In the genomic region with DNA sequence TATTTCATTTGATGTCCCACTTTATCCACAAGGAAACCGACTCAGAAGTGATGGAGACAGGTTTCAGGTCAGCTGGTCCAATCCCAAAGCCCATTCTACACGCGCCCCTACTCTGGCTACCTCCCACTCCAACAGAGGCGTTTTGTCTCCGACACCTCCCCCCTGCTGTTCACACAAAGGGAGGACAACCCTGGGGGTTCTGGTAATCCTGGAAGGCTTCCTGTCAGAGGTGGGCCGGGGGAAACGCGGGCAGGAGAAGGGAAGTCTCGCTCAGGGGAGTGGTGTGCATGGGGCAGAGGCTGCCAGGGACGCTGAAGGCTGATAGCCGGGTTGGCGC, we compare ENCODE assay signal across 25 cellular contexts. TPM values are rescaled to one million over a fixed set of nuclear protein-coding genes. Genes with fewer than 3 reads are reported as not detected.
A peak's percentile ranks its signal among the peaks of the same experiment; 100 is the strongest.
DNase-seq lines count a peak whose midpoint lies in the region; ATAC-seq, FAIRE-seq and TF ChIP-seq lines count a peak whose summit lies in the region.
"Had no signal": no experiment of that assay in that cellular context is flagged by ENCODE, and none has a peak within 500 bp of the region (broad histone marks: within the 10 kb centered on the region; RNA-seq: fewer than 3 reads in every experiment).

No MANE protein-coding gene starts in this region.

- H3K4me3 ChIP-seq in IMR-90 (ENCODE audit: insufficient read depth, low read depth, low read length): no peak overlapping the region
- no peak overlapping the region for H3K4me3 ChIP-seq in endothelial cell of umbilical vein (replicated peaks in 1 of 3; ENCODE audit: insufficient read depth in 1 of 3, low read depth in 1 of 3, low read length in 3 of 3)
- H3K4me3 ChIP-seq in neural cell (ENCODE audit: low read length): peak overlapping the region; percentile 47
- H3K4me3 ChIP-seq in ascending aorta: no peak overlapping the region
- H3K4me3 ChIP-seq: body of pancreas had no signal

- H3K79me2 ChIP-seq in endothelial cell of umbilical vein (ENCODE audit: control insufficient read depth, insufficient read depth, low read length) (no peaks in the 10 kb centered on the region), neural cell (replicated peaks; ENCODE audit: insufficient read depth, low read length) (no peaks in the 10 kb centered on the region)

- POLR2A ChIA-PET in IMR-90 (lab: Charles Lee; ENCODE audit: unreplicated experiment): no interaction called here
- POLR2A ChIA-PET in endothelial cell of umbilical vein (lab: Charles Lee): no interaction called here

- H2BK120ac ChIP-seq in IMR-90 (ENCODE audit: low read depth, low read length): no peak overlapping the region

- H3K14ac ChIP-seq in IMR-90 (replicated peaks; ENCODE audit: low read depth, low read length): no peak overlapping the region

- no peaks in the 10 kb centered on the region for H3K9me2 ChIP-seq in neural cell (ENCODE audit: insufficient read depth, low read length)

- H2BK5ac ChIP-seq in IMR-90 (ENCODE audit: low read depth, low read length, poor library complexity, severe bottlenecking): no peak overlapping the region

- no peak overlapping the region for H3K27ac ChIP-seq in IMR-90 (ENCODE audit: insufficient read depth, low read length)
- H3K27ac ChIP-seq in endothelial cell of umbilical vein (ENCODE audit: insufficient read depth, low read depth, low read length): no peak overlapping the region
- no peak overlapping the region for H3K27ac ChIP-seq in neural cell (ENCODE audit: low read length)
- H3K27ac ChIP-seq in ascending aorta: no peak overlapping the region
- H3K27ac ChIP-seq: esophagus squamous epithelium, gastrocnemius medialis, KMS-11, SJCRH30, transverse colon had no signal

- no peak overlapping the region for H3K9ac ChIP-seq in IMR-90 (ENCODE audit: low read depth, low read length)
- H3K9ac ChIP-seq in endothelial cell of umbilical vein (replicated peaks; ENCODE audit: extremely low read depth, insufficient read depth, low read length): no peak overlapping the region
- no peak overlapping the region for H3K9ac ChIP-seq in neural cell (ENCODE audit: low read length)
- H3K9ac ChIP-seq: KMS-11 had no signal

- H3K4me1 Mint-ChIP-seq in Calu3 (ENCODE audit: low read depth, unreplicated experiment): peaks cover 48% of the 10 kb centered on the region
- H3K4me1 Mint-ChIP-seq: activated naive CD8-positive, alpha-beta T cell treated with anti-CD3 and anti-CD28 coated beads, Interleukin-2, amount 50 U/mL, for 24 hours had no signal

- H3K4me1 ChIP-seq in IMR-90 (ENCODE audit: control insufficient read depth, insufficient read depth, low read length): peaks cover 2% of the 10 kb centered on the region; the same call in 1 of the 2 replicates
- H3K4me1 ChIP-seq in endothelial cell of umbilical vein (ENCODE audit: control insufficient read depth, extremely low read depth, insufficient read depth, low read length): peaks cover 6% of the 10 kb centered on the region
- H3K4me1 ChIP-seq in ascending aorta: peaks cover 0 to 6% of the 10 kb centered on the region in 2 donors

- H3K79me1 ChIP-seq in IMR-90 (ENCODE audit: low read depth in 1 of 2, low read length in 2 of 2): no peaks in the 10 kb centered on the region

- H4K8ac ChIP-seq in IMR-90 (ENCODE audit: low read depth in 2 of 2, low read length in 2 of 2): no peak overlapping the region

- intact Hi-C loops in Calu3 (cut with micrococcal nuclease; ENCODE audit: unreplicated experiment) (loop anchor here (1.0 to 5.0 kb wide), 2 partner anchors 47 to 107 kb away; no protein-coding TSS in a partner anchor), IMR-90 (cut with micrococcal nuclease) (loop anchor here (1.0 to 2.0 kb wide), 3 partner anchors 47 to 593 kb away; no protein-coding TSS in a partner anchor), endothelial cell of umbilical vein (cut with micrococcal nuclease) (loop anchor here (1.0 to 5.0 kb wide), 8 partner anchors 47 to 598 kb away; no protein-coding TSS in a partner anchor), ascending aorta (cut with DNase I) (loop anchor here (1.0 to 10.0 kb wide), 2 partner anchors 47 to 601 kb away; no protein-coding TSS in a partner anchor)

- H2AK9ac ChIP-seq in IMR-90 (replicated peaks; ENCODE audit: low read depth, low read length, poor library complexity): peak overlapping the region; percentile 22

- no peak overlapping the region for H3K18ac ChIP-seq in IMR-90 (ENCODE audit: low read depth, low read length)

- no peak overlapping the region for H3K23ac ChIP-seq in IMR-90 (ENCODE audit: low read depth, low read length)

- TF ChIP-seq EP300 in neural cell (conservative IDR thresholded peaks at IDR 0.05; ENCODE audit: poor library complexity, severe bottlenecking): no peak

- no peak overlapping the region for H3K4ac ChIP-seq in IMR-90 (ENCODE audit: low read depth, low read length)

- FAIRE-seq in endothelial cell of umbilical vein (lab: Jason Lieb, UNC): no peak
- FAIRE-seq: kidney had no signal

- no peak overlapping the region for H2BK15ac ChIP-seq in IMR-90 (ENCODE audit: low read depth, low read length)

- no peaks in the 10 kb centered on the region for H4K20me1 ChIP-seq in IMR-90 (ENCODE audit: insufficient read depth, low read length)
- no peaks in the 10 kb centered on the region for H4K20me1 ChIP-seq in endothelial cell of umbilical vein (replicated peaks; ENCODE audit: control insufficient read depth, extremely low read depth, insufficient read depth, low read length)
- H4K20me1 ChIP-seq in neural cell (ENCODE audit: insufficient read depth): no peaks in the 10 kb centered on the region

- no peaks in the 10 kb centered on the region for H3K9me3 ChIP-seq in IMR-90 (ENCODE audit: control insufficient read depth, insufficient read depth, low read length)
- no peaks in the 10 kb centered on the region for H3K9me3 ChIP-seq in endothelial cell of umbilical vein (replicated peaks; ENCODE audit: control insufficient read depth, insufficient read depth, low read length)
- H3K9me3 ChIP-seq in neural cell (ENCODE audit: low read length): no peaks in the 10 kb centered on the region
- no peaks in the 10 kb centered on the region for H3K9me3 ChIP-seq in ascending aorta
- H3K9me3 ChIP-seq: body of pancreas, esophagus squamous epithelium, gastrocnemius medialis, SJCRH30, stomach, transverse colon had no signal

- H2AFZ ChIP-seq in IMR-90 (replicated peaks; ENCODE audit: low read length, poor library complexity) (no peak overlapping the region), endothelial cell of umbilical vein (ENCODE audit: low read depth, low read length) (peak overlapping the region; percentile 87), neural cell (ENCODE audit: low read depth, low read length) (no peak overlapping the region)

- peak overlapping the region; percentile 74 for H3K27ac Mint-ChIP-seq in Calu3 (ENCODE audit: unreplicated experiment)
- H3K27ac Mint-ChIP-seq: activated CD8-positive, alpha-beta T cell treated with anti-CD3 and anti-CD28 coated beads, Interleukin-2, amount 10 ng/mL, durations not matched to agents 7 days and 5 days; activated naive CD8-positive, alpha-beta T cell treated with anti-CD3 and anti-CD28 coated beads, Interleukin-2, amount 50 U/mL, for 24 hours had no signal

- no peak overlapping the region for H4K5ac ChIP-seq in IMR-90 (ENCODE audit: low read depth, low read length)

- H3K9me1 ChIP-seq in IMR-90 (ENCODE audit: insufficient read depth, low read length): no peaks in the 10 kb centered on the region
- no peaks in the 10 kb centered on the region for H3K9me1 ChIP-seq in endothelial cell of umbilical vein (replicated peaks; ENCODE audit: control insufficient read depth, extremely low read depth, insufficient read depth, low read length)

- ATAC-seq in IMR-90 (ENCODE audit: low read depth): no peak

- no peak overlapping the region for H4K91ac ChIP-seq in IMR-90 (ENCODE audit: insufficient read depth, low read depth, low read length)

- dilution Hi-C loops in IMR-90 (cut with HindIII; ENCODE audit: low sequenced_read_pairs, unreplicated experiment) (no loop called here), endothelial cell of umbilical vein (cut with MboI; ENCODE audit: extremely low pct_ligation_motif_present, low sequenced_read_pairs) (no loop called here)

- in situ Hi-C loops in IMR-90 (cut with MboI; ENCODE audit: low sequenced_read_pairs): no loop called here
- in situ Hi-C loops in GM13977 (cut with MboI; ENCODE audit: low pct_unique_long_range_greater_than_20kb, low sequenced_read_pairs, unreplicated experiment): loop anchor here (25.0 kb wide), 1 partner anchor 593 kb away; no protein-coding TSS in a partner anchor

- TF ChIP-seq RAD21 in IMR-90 (IDR thresholded peaks at IDR 0.05; ENCODE audit: low read length) (no peak), neural cell (conservative IDR thresholded peaks at IDR 0.05) (no peak)

- H3K27me3 Mint-ChIP-seq in Calu3 (ENCODE audit: unreplicated experiment): no peaks in the 10 kb centered on the region

- no peak overlapping the region for H3K56ac ChIP-seq in IMR-90 (ENCODE audit: extremely low read depth, insufficient read depth, low read length)

- H3F3A ChIP-seq in neural cell (ENCODE audit: insufficient read depth, low read length, poor library complexity, severe bottlenecking): no peaks in the 10 kb centered on the region

- no peak overlapping the region for H2AK5ac ChIP-seq in IMR-90 (ENCODE audit: low read depth, low read length)

- H2BK20ac ChIP-seq in IMR-90 (ENCODE audit: low read depth, low read length): no peak overlapping the region

- H3K9me3 Mint-ChIP-seq in Calu3 (ENCODE audit: low read depth, unreplicated experiment): no peaks in the 10 kb centered on the region
- H3K9me3 Mint-ChIP-seq: activated naive CD8-positive, alpha-beta T cell treated with anti-CD3 and anti-CD28 coated beads, Interleukin-2, amount 50 U/mL, for 24 hours had no signal

- H3K4me3 Mint-ChIP-seq in Calu3 (ENCODE audit: low read depth, unreplicated experiment): peak overlapping the region; percentile 68
- H3K4me3 Mint-ChIP-seq: activated CD8-positive, alpha-beta T cell treated with anti-CD3 and anti-CD28 coated beads, Interleukin-2, amount 10 ng/mL, durations not matched to agents 7 days and 5 days; activated naive CD8-positive, alpha-beta T cell treated with anti-CD3 and anti-CD28 coated beads, Interleukin-2, amount 50 U/mL, for 24 hours had no signal

- no peak overlapping the region for H3K4me2 ChIP-seq in IMR-90 (ENCODE audit: low read depth, low read length)
- no peak overlapping the region for H3K4me2 ChIP-seq in endothelial cell of umbilical vein (ENCODE audit: insufficient read depth, low read length)
- H3K4me2 ChIP-seq in neural cell (ENCODE audit: low read length): no peak overlapping the region
- H3K4me2 ChIP-seq: KMS-11 had no signal

- no TSS peak for BruUV-seq in Calu3 (replicated peaks; lab: Mats Ljungman, UMichigan)
- no TSS peak for BruUV-seq in IMR-90 (replicated peaks; lab: Mats Ljungman, UMichigan)
- BruUV-seq in endothelial cell of umbilical vein (replicated peaks; lab: Mats Ljungman, UMichigan): no TSS peak

- H3K36me3 ChIP-seq in IMR-90 (ENCODE audit: control insufficient read depth, insufficient read depth, low read length) (no peaks in the 10 kb centered on the region), endothelial cell of umbilical vein (ENCODE audit: control insufficient read depth in 2 of 2, extremely low read depth in 1 of 2, insufficient read depth in 2 of 2, low read length in 2 of 2) (no peaks in the 10 kb centered on the region), neural cell (ENCODE audit: insufficient read depth, low read length) (no peaks in the 10 kb centered on the region), ascending aorta (no peaks in the 10 kb centered on the region)
- H3K36me3 ChIP-seq: esophagus squamous epithelium, gastrocnemius medialis, SJCRH30, stomach, transverse colon had no signal

- CTCF ChIA-PET in Calu3 (lab: Charles Lee): interaction anchor here (0.6 to 3.8 kb wide), 10 partner anchors 39 to 909 kb away, joined by 3 to 115 read pairs (median 5); a partner anchor contains a TSS
- CTCF ChIA-PET in IMR-90 (lab: Yijun Ruan, JAX): interaction anchor here (0.6 to 4.3 kb wide), 3 partner anchors 45 to 185 kb away, joined by 3 to 35 read pairs (median 3); no protein-coding TSS in a partner anchor
- CTCF ChIA-PET in endothelial cell of umbilical vein (lab: Charles Lee): interaction anchor here (0.7 to 13.5 kb wide), 12 partner anchors 10 to 598 kb away, joined by 4 to 452 read pairs (median 12); a partner anchor contains a TSS

- no peak for DNase-seq in Calu3
- no peak for DNase-seq in IMR-90
- no peak for DNase-seq in endothelial cell of umbilical vein (ENCODE audit: low read depth, low spot score)
- no peak for DNase-seq in GM13977 (ENCODE audit: low spot score)
- no peak for DNase-seq in AG08396 (ENCODE audit: low spot score)
- DNase-seq in ascending aorta (ENCODE audit: low spot score in 2 of 2): no peak
- no peak for DNase-seq in effector CD8-positive, alpha-beta T cell (lab: John Stamatoyannopoulos, UW)
- DNase-seq: activated gamma-delta T cell; effector memory CD4-positive, alpha-beta T cell; esophagus squamous epithelium; gastrocnemius medialis; NCI-H1436 treated with DMSO at 0.1 percent for 48 hours had no signal

- TF ChIP-seq CTCF in Calu3 (IDR thresholded peaks at IDR 0.05; ENCODE audit: unreplicated experiment): no peak
- no peak for TF ChIP-seq CTCF in IMR-90 (conservative IDR thresholded peaks at IDR 0.05; ENCODE audit: low read depth, low read length)
- no peak for TF ChIP-seq CTCF in endothelial cell of umbilical vein (IDR thresholded peaks at IDR 0.05; ENCODE audit: extremely low read depth in 1 of 2, insufficient read depth in 1 of 2, low read depth in 1 of 2, low read length in 2 of 2)
- TF ChIP-seq CTCF in neural cell (IDR thresholded peaks at IDR 0.05; ENCODE audit: poor library complexity, severe bottlenecking): no peak
- no peak for TF ChIP-seq CTCF in GM13977 (IDR thresholded peaks at IDR 0.05; ENCODE audit: extremely low read depth, insufficient read depth, missing control alignments)
- no peak for TF ChIP-seq CTCF in ascending aorta (IDR thresholded peaks at IDR 0.05)

- TF ChIP-seq POLR2A in IMR-90 (IDR thresholded peaks at IDR 0.05; ENCODE audit: low read depth, low read length): no peak
- no peak for TF ChIP-seq POLR2A in endothelial cell of umbilical vein (IDR thresholded peaks at IDR 0.05; ENCODE audit: low read depth, low read length)

- 3% methylated on average over 5 of the region's 12 CpGs; no CpG with 5 or more reads in 1 of the 2 experiments for whole genome bisulfite sequencing in IMR-90 (ENCODE audit: extremely low coverage in 2 of 2, insufficient read length in 1 of 2), 2 experiments

- H3K27me3 ChIP-seq in IMR-90 (ENCODE audit: control insufficient read depth, insufficient read depth, low read length) (peaks cover 4% of the 10 kb centered on the region), endothelial cell of umbilical vein (ENCODE audit: control insufficient read depth in 2 of 2, insufficient read depth in 2 of 2, low read length in 2 of 2) (peaks cover 0 to 1% of the 10 kb centered on the region in 2 experiments), neural cell (ENCODE audit: insufficient read depth, low read depth, low read length) (peaks cover 14% of the 10 kb centered on the region), ascending aorta (no peaks in the 10 kb centered on the region)
- H3K27me3 ChIP-seq: body of pancreas had no signal

- peaks cover 33% of the 10 kb centered on the region for H3K36me3 Mint-ChIP-seq in Calu3 (ENCODE audit: insufficient read depth, unreplicated experiment)
- H3K36me3 Mint-ChIP-seq: CD4-positive, alpha-beta memory T cell had no signal

RNA-seq across cellular contexts. Expression of a gene that starts 39.7 kb away (rescaled TPM):
- total RNA-seq in Calu3 (2022) (1,275 and 1,278 TPM in 2 replicates), IMR-90 (2012; rRNA removed) (not detected in 2 replicates), endothelial cell of umbilical vein (0.66 and 0.72 TPM in 2 replicates), ascending aorta (0.43 TPM)
- polyA plus RNA-seq in IMR-90 (2012; rRNA removed) (not detected in 2 replicates), endothelial cell of umbilical vein (3.0 and 3.3 TPM in 2 replicates), neural cell (not detected in 2 replicates)
- polyA plus RNA-seq in IMR-90 (2012; cell fraction: cytosol; rRNA removed): not detected in 2 replicates
- not detected in 2 replicates for polyA plus RNA-seq in IMR-90 (2012; cell fraction: nucleus; rRNA removed; ENCODE audit: low replicate concordance)
- 2.0 and 2.5 TPM in 2 replicates for polyA plus RNA-seq in endothelial cell of umbilical vein (2011; cell fraction: cytosol; rRNA removed)
- polyA plus RNA-seq in endothelial cell of umbilical vein (2011; cell fraction: nucleus; rRNA removed): 1.9 TPM in 2 replicates
- polyA plus RNA-seq in endothelial cell of umbilical vein (2012): 0.49 and 0.63 TPM in 2 replicates
- polyA minus RNA-seq in endothelial cell of umbilical vein (3.8 and 4.5 TPM in 2 replicates), neural cell (not detected in 2 replicates)
- polyA minus RNA-seq in endothelial cell of umbilical vein (2011; cell fraction: cytosol; rRNA and poly(A)+ RNA removed): not detected
- 1.5 and 1.6 TPM in 2 replicates for polyA minus RNA-seq in endothelial cell of umbilical vein (2011; cell fraction: nucleus; rRNA and poly(A)+ RNA removed)
- total RNA-seq: activated CD8-positive, alpha-beta T cell treated with anti-CD3 and anti-CD28 coated beads, Interleukin-2, amount 10 ng/mL, durations not matched to agents 7 days and 5 days; CD4-positive, alpha-beta memory T cell; chondrocyte; gastrocnemius medialis; NCI-H460; SJCRH30; T-helper 1 cell treated with Interleukin-12 subunit alpha and Interleukin-12 subunit beta and Interleukin-4 antibody, amounts not matched to agents 30 ng/mL and 1 ng/mL, for 36 hours had no signal
- polyA plus RNA-seq: CD4-positive, alpha-beta memory T cell had no signal

Comparison
In these comparisons a context has a peak if more than half of its experiments do, and no peak if none do; other contexts are left out.
1. RNA of a gene that starts 39.7 kb away (total RNA-seq): 1,275 to 1,278 TPM in Calu3; 0.66 to 0.72 TPM in endothelial cell of umbilical vein, 0.43 TPM in ascending aorta (single experiment) and not detected in IMR-90; every median in the first group is over 100 times any median in the second.